In the genomic region with DNA sequence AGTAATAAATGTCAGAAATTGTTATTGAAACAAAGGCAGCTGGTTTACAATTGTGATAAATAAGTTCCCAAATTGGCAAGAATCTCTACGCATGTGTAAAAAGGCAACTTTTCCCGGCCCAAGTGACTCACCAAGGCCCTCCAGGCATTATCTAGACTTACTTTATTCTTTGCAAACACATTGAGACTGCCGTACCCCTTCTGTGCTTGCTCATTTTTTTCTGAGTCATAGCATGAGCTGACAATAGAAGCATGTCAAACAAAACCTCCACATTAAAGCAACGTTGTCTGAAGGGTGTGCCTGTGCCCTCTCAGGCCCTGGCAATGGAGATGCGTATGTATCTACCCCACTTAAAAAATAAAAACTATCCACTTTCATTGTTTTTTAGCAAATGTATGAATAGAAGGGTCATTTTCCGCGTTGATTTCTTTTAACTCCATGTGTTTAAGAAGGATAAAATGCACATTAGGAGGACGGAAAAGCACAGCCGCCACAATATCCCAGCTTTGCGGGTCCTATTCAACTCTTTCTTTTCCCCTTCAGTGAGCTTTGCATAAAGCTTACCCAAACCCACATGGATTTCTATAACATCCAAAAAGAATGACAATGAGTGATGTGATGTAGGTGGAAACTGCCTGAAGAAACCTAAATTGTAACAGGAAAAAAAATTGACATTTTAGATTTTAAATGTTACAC, we compare ENCODE assay signal across 9 cellular contexts.
DNase-seq lines count a peak whose midpoint lies in the region; ATAC-seq and TF ChIP-seq lines count a peak whose summit lies in the region.
"Had no signal": no experiment of that assay in that cellular context is flagged by ENCODE, and none has a peak within 500 bp of the region (broad histone marks: within the 10 kb centered on the region; RNA-seq: fewer than 3 reads in every experiment).

No MANE protein-coding gene starts in this region.

- H3K27me3 ChIP-seq in endodermal cell (ENCODE audit: control insufficient read depth, insufficient read depth, low read length, poor library complexity, severe bottlenecking), result no peaks in the 10 kb centered on the region

- ATAC-seq in HG03439 (IDR thresholded peaks at IDR 0.05; ENCODE audit: unreplicated experiment), result no peak
- ATAC-seq in activated T-cell treated with anti-CD3 and anti-CD28 coated beads, Interleukin-2, amount 50 U/mL, for 72 hours (replicated peaks in 1 of 2), result no peak
- ATAC-seq in HG02970 (IDR thresholded peaks at IDR 0.05; ENCODE audit: low FRiP score, unreplicated experiment), result no peak
- ATAC-seq: GM12878 had no signal

- TF ChIP-seq CTCF in endodermal cell (conservative IDR thresholded peaks at IDR 0.05) (no peak), osteocyte (IDR thresholded peaks at IDR 0.05) (no peak)

- no peaks in the 10 kb centered on the region for H3K36me3 ChIP-seq in endodermal cell (ENCODE audit: control insufficient read depth, insufficient read depth, low read length)

- H3K27me3 Mint-ChIP-seq in endodermal cell (ENCODE audit: insufficient read depth) (no peaks in the 10 kb centered on the region), osteocyte (ENCODE audit: unreplicated experiment) (no peaks in the 10 kb centered on the region)
- H3K27me3 Mint-ChIP-seq in activated T-cell treated with anti-CD3 and anti-CD28 coated beads, Interleukin-2, amount 50 U/mL, for 72 hours (ENCODE audit: low read depth), result no peaks in the 10 kb centered on the region

- peak overlapping the region; percentile 77 for H3K27ac ChIP-seq in endodermal cell (ENCODE audit: low read depth, low read length)

- peaks cover 4% of the 10 kb centered on the region for H3K4me1 ChIP-seq in endodermal cell (ENCODE audit: control insufficient read depth, insufficient read depth, low read length)

- H3K36me3 Mint-ChIP-seq in endodermal cell (ENCODE audit: low read depth) (no peaks in the 10 kb centered on the region), osteocyte (ENCODE audit: unreplicated experiment) (no peaks in the 10 kb centered on the region)
- no peaks in the 10 kb centered on the region for H3K36me3 Mint-ChIP-seq in activated T-cell treated with anti-CD3 and anti-CD28 coated beads, Interleukin-2, amount 50 U/mL, for 72 hours (ENCODE audit: insufficient read depth in 2 of 2)

- H3K9me3 Mint-ChIP-seq in endodermal cell (peaks cover 2% of the 10 kb centered on the region), osteocyte (ENCODE audit: unreplicated experiment) (no peaks in the 10 kb centered on the region)
- no peaks in the 10 kb centered on the region for H3K9me3 Mint-ChIP-seq in activated T-cell treated with anti-CD3 and anti-CD28 coated beads, Interleukin-2, amount 50 U/mL, for 72 hours

- no peaks in the 10 kb centered on the region for H3K9me3 ChIP-seq in endodermal cell (ENCODE audit: control insufficient read depth, low read length)

- DNase-seq in DMS153 (lab: John Stamatoyannopoulos, UW) (peak; percentile 60), NCI-H2227 treated with DMSO at 0.1 percent for 48 hours (lab: John Stamatoyannopoulos, UW) (peak; percentile 73), endodermal cell (no peak), osteocyte (ENCODE audit: extremely low spot score, unreplicated experiment) (no peak)
- DNase-seq in activated CD4-positive, alpha-beta T cell treated with anti-CD3 and anti-CD28 coated beads, Interleukin-2, amount 50 U/mL, for 4 hours, result no peak
- no peak for DNase-seq in activated T-cell treated with anti-CD3 and anti-CD28 coated beads, Interleukin-2, amount 50 U/mL, for 72 hours

- H3K4me3 Mint-ChIP-seq in endodermal cell (no peak overlapping the region), osteocyte (ENCODE audit: unreplicated experiment) (no peak overlapping the region)
- H3K4me3 Mint-ChIP-seq in activated T-cell treated with anti-CD3 and anti-CD28 coated beads, Interleukin-2, amount 50 U/mL, for 72 hours, result no peak overlapping the region

- 62 to 83% methylated on average over 4 to 10 of the region's 10 CpGs for WGBS in endodermal cell (ENCODE audit: insufficient coverage in 1 of 2, insufficient read length in 1 of 2), 2 experiments

- no peak overlapping the region for H3K9ac ChIP-seq in endodermal cell (ENCODE audit: extremely low read depth, low read length, poor library complexity, severe bottlenecking)

- H3K4me1 Mint-ChIP-seq in endodermal cell (peaks cover 6% of the 10 kb centered on the region), osteocyte (ENCODE audit: unreplicated experiment) (peaks cover 42% of the 10 kb centered on the region)
- no peaks in the 10 kb centered on the region for H3K4me1 Mint-ChIP-seq in activated T-cell treated with anti-CD3 and anti-CD28 coated beads, Interleukin-2, amount 50 U/mL, for 72 hours (ENCODE audit: low read depth)

- no peak overlapping the region for H3K27ac Mint-ChIP-seq in endodermal cell
- H3K27ac Mint-ChIP-seq in osteocyte (ENCODE audit: unreplicated experiment), result peak overlapping the region; percentile 91
- H3K27ac Mint-ChIP-seq in activated T-cell treated with anti-CD3 and anti-CD28 coated beads, Interleukin-2, amount 50 U/mL, for 72 hours, result no peak overlapping the region

- H3K4me3 ChIP-seq in endodermal cell (ENCODE audit: low read length), result no peak overlapping the region
- H3K4me3 ChIP-seq: GM12878 had no signal

Comparison
In these comparisons a context has a peak if more than half of its experiments do, and no peak if none do; other contexts are left out.
1. DNase-seq: peak in DMS153 (single experiment) and NCI-H2227 treated with DMSO at 0.1 percent for 48 hours (single experiment); none in endodermal cell (single experiment), osteocyte (single experiment), activated CD4-positive, alpha-beta T cell treated with anti-CD3 and anti-CD28 coated beads, Interleukin-2, amount 50 U/mL, for 4 hours (0 of 2) and activated T-cell treated with anti-CD3 and anti-CD28 coated beads, Interleukin-2, amount 50 U/mL, for 72 hours (0 of 2).